In the genomic region with DNA sequence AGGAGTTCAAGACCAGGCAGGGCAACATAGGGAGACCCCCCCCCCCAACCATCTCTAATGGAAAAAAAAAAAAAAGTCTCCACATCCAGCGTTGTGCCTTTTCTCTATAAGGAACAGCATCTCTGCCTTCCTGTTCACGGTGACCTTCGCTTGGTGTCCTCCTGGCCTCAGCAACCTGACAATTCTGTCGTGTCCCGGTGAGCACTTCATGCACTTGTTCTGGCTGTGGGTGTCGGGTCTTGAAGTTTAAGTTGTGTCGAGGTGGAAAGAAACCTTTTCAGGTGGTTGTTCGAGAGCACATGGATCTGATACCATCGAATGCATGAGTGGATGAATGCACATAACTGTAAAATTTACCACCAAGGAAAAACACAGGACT, we compare ENCODE assay signal across 8 cellular contexts. TPM values are rescaled to one million over a fixed set of nuclear protein-coding genes. Genes with fewer than 3 reads are reported as not detected.
DNase-seq lines count a peak whose midpoint lies in the region; TF ChIP-seq lines count a peak whose summit lies in the region.

No MANE protein-coding gene starts in this region.

- H3K9ac ChIP-seq in rectal smooth muscle tissue (ENCODE audit: low read length), result peak overlapping the region; percentile 6

- H3K9me3 ChIP-seq in SJSA1 (replicated peaks) (peaks cover 15% of the 10 kb centered on the region; the same call in 1 of the 2 replicates), esophagus muscularis mucosa (peaks cover 7 to 47% (median 44%) of the 10 kb centered on the region in 4 donors)

- TF ChIP-seq CTCF in GM12864 (IDR thresholded peaks at IDR 0.05; ENCODE audit: low read depth, low read length, missing control alignments) (no peak), esophagus muscularis mucosa (IDR thresholded peaks at IDR 0.05) (no peak)

- H3K27me3 ChIP-seq in SJSA1 (replicated peaks) (no peaks in the 10 kb centered on the region), esophagus muscularis mucosa (no peaks in the 10 kb centered on the region), rectal smooth muscle tissue (ENCODE audit: control insufficient read depth, insufficient read depth, low read length) (no peaks in the 10 kb centered on the region)

- no peak for TF ChIP-seq EP300 in esophagus muscularis mucosa (IDR thresholded peaks at IDR 0.05)

- H3K4me3 ChIP-seq in GM12864 (ENCODE audit: low read depth, low read length), result peak overlapping the region; percentile 63
- H3K4me3 ChIP-seq in SJSA1, result peak overlapping the region; percentile 59
- H3K4me3 ChIP-seq in esophagus muscularis mucosa, result peak overlapping the region; percentile 66 to 87 (median 72)
- H3K4me3 ChIP-seq in rectal smooth muscle tissue (ENCODE audit: low read length), result peak overlapping the region; percentile 62

- 40% methylated on average over 9 of the region's 9 CpGs for WGBS in esophagus muscularis mucosa

- no peak for TF ChIP-seq POLR2A in esophagus muscularis mucosa (IDR thresholded peaks at IDR 0.05; ENCODE audit: low read depth)

- H3K27ac ChIP-seq in SJSA1 (no peak overlapping the region), esophagus muscularis mucosa (replicated peaks in 1 of 4) (peak overlapping the region; percentile 85 to 92 (median 90)), rectal smooth muscle tissue (ENCODE audit: low read depth, low read length) (peak overlapping the region; percentile 84)

- H3K36me3 ChIP-seq in SJSA1 (peaks cover 3% of the 10 kb centered on the region; the same call in 1 of the 2 replicates), esophagus muscularis mucosa (peaks cover under 1 to 31% (median 8%) of the 10 kb centered on the region in 4 donors), rectal smooth muscle tissue (ENCODE audit: control insufficient read depth, insufficient read depth, low read length) (no peaks in the 10 kb centered on the region)

- intact Hi-C loops in esophagus muscularis mucosa (cut with DNase I), result loop anchor here (2.0 to 10.0 kb wide), 2 partner anchors 14 to 210 kb away; partner anchors contain the start of gene ZNF426

- H3K4me1 ChIP-seq in SJSA1 (replicated peaks), result peaks cover 6% of the 10 kb centered on the region; the same call in 1 of the 2 replicates
- peaks cover 7 to 20% (median 17%) of the 10 kb centered on the region in 4 donors for H3K4me1 ChIP-seq in esophagus muscularis mucosa
- H3K4me1 ChIP-seq in rectal smooth muscle tissue (ENCODE audit: control insufficient read depth, insufficient read depth, low read length), result no peaks in the 10 kb centered on the region

- DNase-seq in GM12864 (ENCODE audit: low read depth) (no peak), SJSA1 (ENCODE audit: low read depth in 1 of 2, low spot score in 2 of 2) (no peak), esophagus muscularis mucosa (ENCODE audit: extremely low spot score) (no peak), GM19240 (ENCODE audit: insufficient read length, low spot score) (no peak), GDM1 (lab: John Stamatoyannopoulos, UW) (no peak)
- DNase-seq in stimulated activated CD4-positive, alpha-beta T cell treated with anti-CD3 and anti-CD28 coated beads, Interleukin-15, amount 100 ng/mL, for 24 hours, result no peak
- no peak for DNase-seq in stimulated activated naive CD4-positive, alpha-beta T cell (lab: John Stamatoyannopoulos, UW)

RNA-seq across cellular contexts. Expression of gene ZNF559, which starts 0.6 kb away (rescaled TPM):
- total RNA-seq in SJSA1 (2014; rRNA removed; shearing (Covaris generic)), result 15.8 and 18.4 TPM in 2 replicates
- total RNA-seq in esophagus muscularis mucosa, result 10 to 100 TPM in 3 of 4 donors, 1 to 10 TPM in 1; 8.8 to 18.9 (median 18.6) TPM

RNA-seq across cellular contexts. Expression of gene ZNF699, which starts 14.9 kb away (rescaled TPM):
- total RNA-seq in SJSA1 (2014; rRNA removed; shearing (Covaris generic)), result 8.0 and 13.6 TPM in 2 replicates
- total RNA-seq in esophagus muscularis mucosa, result 10 to 100 TPM; 14.2 to 19.1 (median 14.8) TPM

RNA-seq across cellular contexts. Expression of gene ZNF177, which starts 38.2 kb away (rescaled TPM):
- total RNA-seq in SJSA1 (2014; rRNA removed; shearing (Covaris generic)), result 1.8 TPM in 1 of 2 replicates, not detected in the other
- 1 to 10 TPM; 2.1 to 4.5 (median 3.0) TPM for total RNA-seq in esophagus muscularis mucosa
